Comparison of ENCODE assay signal across 8 cellular contexts in the genomic region with DNA sequence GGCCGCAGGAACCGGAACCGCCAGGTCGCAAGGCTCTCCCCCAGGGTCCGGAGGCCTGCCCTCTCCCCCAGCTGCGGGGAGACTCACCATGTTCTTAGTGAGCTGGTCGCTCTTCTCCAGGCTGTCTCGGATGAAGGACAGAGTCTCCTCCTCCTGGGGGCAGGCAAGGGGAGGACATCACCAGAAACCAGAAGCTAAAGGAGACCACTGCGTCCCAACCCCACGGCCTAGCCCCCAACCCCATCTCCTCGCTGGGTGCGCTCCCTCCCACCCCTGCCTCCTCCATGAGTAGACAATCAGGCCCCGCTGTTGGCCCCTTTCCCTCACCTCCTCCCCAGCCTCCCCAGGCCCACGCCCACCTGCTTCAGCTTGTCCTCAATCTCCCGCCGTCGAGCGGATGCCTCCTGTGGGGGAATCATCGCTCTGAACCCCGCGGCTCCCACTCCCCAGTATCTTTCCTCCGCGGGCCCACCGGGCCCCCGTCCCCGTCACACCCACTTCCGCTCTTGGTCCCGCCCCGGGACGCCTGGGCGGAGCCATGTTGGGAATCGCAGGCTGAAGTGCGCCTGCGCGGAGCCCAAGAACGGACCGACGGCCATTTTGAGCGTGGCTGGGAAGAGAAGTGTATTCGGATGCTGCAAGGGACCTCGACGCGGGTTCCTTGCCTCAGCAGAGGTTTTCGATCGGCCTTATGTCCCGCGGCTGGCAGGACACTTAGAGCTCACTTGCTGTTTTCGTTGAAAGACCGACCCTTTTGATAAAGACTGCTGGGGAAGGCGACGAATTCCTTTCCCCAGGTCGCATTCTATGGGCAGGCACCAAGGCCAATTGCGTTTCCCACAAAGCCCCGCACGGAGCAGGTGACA. TPM values are rescaled to one million over a fixed set of nuclear protein-coding genes. Genes with fewer than 3 reads are reported as not detected.
DNase-seq lines count a peak whose midpoint lies in the region; ATAC-seq and TF ChIP-seq lines count a peak whose summit lies in the region.

TSS of gene EXOC7 (minus strand) at position 514 of the 866 bp plus-strand sequence. CDS start at position 419, 95 bp downstream.

- H3K4me2 ChIP-seq in DOHH2 (ENCODE audit: low read length), result peak within 1 kb of the TSS; percentile 76

- H3K4me3 Mint-ChIP-seq in activated naive CD4-positive, alpha-beta T cell treated with anti-CD3 and anti-CD28 coated beads, Interleukin-2, amount 10 ng/mL, durations not matched to agents 7 days and 5 days, result peak within 1 kb of the TSS; percentile 97

- peak within 1 kb of the TSS; percentile 93 for H3K27ac Mint-ChIP-seq in activated naive CD4-positive, alpha-beta T cell treated with anti-CD3 and anti-CD28 coated beads, Interleukin-2, amount 10 ng/mL, durations not matched to agents 7 days and 5 days

- no peaks in the 10 kb centered on the region for H3K27me3 ChIP-seq in DOHH2 (ENCODE audit: control insufficient read depth, low read length)

- H3K9ac ChIP-seq in SK-N-MC (ENCODE audit: insufficient read length), result peak within 1 kb of the TSS; percentile 76

- peaks cover 30% of the 10 kb centered on the region for H3K36me3 Mint-ChIP-seq in activated naive CD4-positive, alpha-beta T cell treated with anti-CD3 and anti-CD28 coated beads, Interleukin-2, amount 10 ng/mL, durations not matched to agents 7 days and 5 days

- H4K20me1 ChIP-seq in DOHH2 (ENCODE audit: control insufficient read depth, insufficient read depth, low read depth, low read length), result no peaks in the 10 kb centered on the region

- H3K36me3 ChIP-seq in DOHH2 (ENCODE audit: control insufficient read depth, low read length) (peaks cover 26% of the 10 kb centered on the region), SK-N-MC (ENCODE audit: insufficient read depth, low read length) (peaks cover 23% of the 10 kb centered on the region)

- no peak for TF ChIP-seq CTCF in DOHH2 (IDR thresholded peaks at IDR 0.05; ENCODE audit: low read depth, low read length, poor library complexity, severe bottlenecking)
- no peak for TF ChIP-seq CTCF in NB4 (IDR thresholded peaks at IDR 0.05; ENCODE audit: low read depth, low read length)
- no peak for TF ChIP-seq CTCF in omental fat pad (IDR thresholded peaks at IDR 0.05)

- ATAC-seq in omental fat pad (ENCODE audit: low FRiP score), result peak; percentile 89

- TF ChIP-seq POLR2A in NB4 (IDR thresholded peaks at IDR 0.05; ENCODE audit: extremely low read depth, insufficient read length), result peak; percentile 98

- H3K9me3 ChIP-seq in DOHH2 (ENCODE audit: control insufficient read depth, insufficient read depth, low read length) (no peaks in the 10 kb centered on the region), SK-N-MC (ENCODE audit: low read depth, low read length) (no peaks in the 10 kb centered on the region)

- H3K27ac ChIP-seq in DOHH2 (ENCODE audit: low read depth, low read length), result peak within 1 kb of the TSS; percentile 13; the same call in 1 of the 2 replicates
- peak within 1 kb of the TSS; percentile 69 for H3K27ac ChIP-seq in SK-N-MC
- H3K27ac ChIP-seq in temporal lobe (ENCODE audit: low read depth, low read length), result peak within 1 kb of the TSS; percentile 98

- peak; percentile 90 for DNase-seq in HCEC 1CT
- peak; percentile 93 for DNase-seq in NB4 (ENCODE audit: low read depth)
- no peak for DNase-seq in SK-N-MC (ENCODE audit: low read depth, low spot score)
- peak; percentile 93 for DNase-seq in activated naive CD4-positive, alpha-beta T cell treated with anti-CD3 and anti-CD28 coated beads, Interleukin-2, amount 10 ng/mL, durations not matched to agents 7 days and 5 days
- peak; percentile 91 for DNase-seq in globus pallidus (ENCODE audit: low spot score)
- DNase-seq in omental fat pad (ENCODE audit: low spot score), result peak; percentile 77

- H3K4me3 ChIP-seq in DOHH2 (ENCODE audit: low read length) (peak within 1 kb of the TSS; percentile 73), NB4 (ENCODE audit: low read depth, low read length) (peak within 1 kb of the TSS; percentile 86), SK-N-MC (peak within 1 kb of the TSS; percentile 95)

- peaks cover 24% of the 10 kb centered on the region for H3K4me1 ChIP-seq in DOHH2 (ENCODE audit: control insufficient read depth, low read length)

- CTCF ChIA-PET in activated naive CD4-positive, alpha-beta T cell treated with anti-CD3 and anti-CD28 coated beads, Interleukin-2, amount 10 ng/mL, durations not matched to agents 7 days and 5 days (lab: Charles Lee), result interaction anchor here (0.5 to 4.8 kb wide), 12 partner anchors 10 to 295 kb away, joined by 3 to 29 read pairs (median 4); no protein-coding TSS in a partner anchor

- H3K27me3 Mint-ChIP-seq in activated naive CD4-positive, alpha-beta T cell treated with anti-CD3 and anti-CD28 coated beads, Interleukin-2, amount 10 ng/mL, durations not matched to agents 7 days and 5 days, result no peaks in the 10 kb centered on the region

- H3K79me2 ChIP-seq in DOHH2 (ENCODE audit: control insufficient read depth, low read length), result peaks cover 19% of the 10 kb centered on the region

- H3K9me2 ChIP-seq in DOHH2 (replicated peaks; ENCODE audit: control insufficient read depth, low read length), result no peaks in the 10 kb centered on the region

- peaks cover 11% of the 10 kb centered on the region for H3F3A ChIP-seq in DOHH2 (ENCODE audit: control insufficient read depth, insufficient read depth)

- no peaks in the 10 kb centered on the region for H3K9me3 Mint-ChIP-seq in activated naive CD4-positive, alpha-beta T cell treated with anti-CD3 and anti-CD28 coated beads, Interleukin-2, amount 10 ng/mL, durations not matched to agents 7 days and 5 days

- H3K4me1 Mint-ChIP-seq in activated naive CD4-positive, alpha-beta T cell treated with anti-CD3 and anti-CD28 coated beads, Interleukin-2, amount 10 ng/mL, durations not matched to agents 7 days and 5 days, result peaks cover 30% of the 10 kb centered on the region

RNA-seq across cellular contexts. Expression of gene EXOC7, which starts in this region (rescaled TPM):
- 10 to 100 TPM; 69.3 to 93.9 (median 74.1) TPM for total RNA-seq in omental fat pad
- 86.8 TPM for total RNA-seq in temporal lobe

Comparison
In these comparisons a context has a peak if more than half of its experiments do, and no peak if none do; other contexts are left out.
1. H3K27ac ChIP-seq: peak in every context shown above with its lines; median percentile 98 in temporal lobe; 69 in SK-N-MC; 13 in DOHH2.